ENCODE assay signal across 28 cellular contexts in the genomic region with DNA sequence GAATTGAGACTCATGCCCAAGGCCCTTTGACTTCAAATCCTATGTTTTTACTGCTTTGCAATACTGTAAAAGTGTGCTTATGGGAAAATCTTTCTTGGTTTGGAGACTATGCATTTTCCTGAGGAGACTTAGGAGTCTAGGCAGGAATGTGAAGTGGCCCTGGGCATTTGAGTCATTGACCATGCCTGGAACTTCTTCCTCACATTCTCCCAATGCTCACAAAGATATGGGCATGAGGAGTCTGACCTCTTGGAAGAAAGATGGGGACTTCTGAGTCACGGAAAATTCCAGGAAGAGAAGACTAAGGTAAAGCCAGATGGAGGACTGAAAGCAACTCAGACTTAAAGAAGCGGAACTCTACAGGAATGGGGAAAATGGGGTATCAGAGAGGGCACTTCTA. TPM values are rescaled to one million over a fixed set of nuclear protein-coding genes. Genes with fewer than 3 reads are reported as not detected.
DNase-seq lines count a peak whose midpoint lies in the region; ATAC-seq, FAIRE-seq and TF ChIP-seq lines count a peak whose summit lies in the region.
"Had no signal": no experiment of that assay in that cellular context is flagged by ENCODE, and none has a peak within 500 bp of the region (broad histone marks: within the 10 kb centered on the region; RNA-seq: fewer than 3 reads in every experiment).

No MANE protein-coding gene starts in this region.

- DNase-seq in AG10803 (ENCODE audit: low read depth) = peak; percentile 39
- no peak for DNase-seq in HCT116 (ENCODE audit: low read depth, low spot score)
- no peak for DNase-seq in K562 (ENCODE audit: extremely low read depth in 1 of 4, low spot score in 3 of 4)
- peak; percentile 38 for DNase-seq in kidney tubule cell (ENCODE audit: low spot score)
- no peak for DNase-seq in urothelium cell line (ENCODE audit: low spot score)
- no peak for DNase-seq in NCI-H2081 (lab: John Stamatoyannopoulos, UW)
- no peak for DNase-seq in endodermal cell
- no peak for DNase-seq in BE2C
- DNase-seq: activated gamma-delta T cell treated with Interleukin-2 at 50 U/mL for 16 hours; activated T-cell treated with anti-CD3 and anti-CD28 coated beads, Interleukin-2, amount 50 U/mL, for 1 hour; caudate nucleus; dermis blood vessel endothelial cell; DMS 273 treated with DMSO at 0.1 percent for 48 hours; GDM1; Karpas-422; naive thymus-derived CD8-positive, alpha-beta T cell; NCI-H1092; NCI-H2029; PC-9; right cardiac atrium; SHP77 treated with DMSO at 0.1 percent for 48 hours; stimulated activated CD4-positive, alpha-beta T cell treated with anti-CD3 and anti-CD28 coated beads, Interleukin-12 subunit alpha, Interleukin-12 subunit beta, amount 100 ng/mL, for 4 hours; stimulated activated CD4-positive, alpha-beta T cell treated with anti-CD3 and anti-CD28 coated beads, Interleukin-4, amount 100 ng/mL, for 4 hours; stimulated activated naive CD8-positive, alpha-beta T cell treated with anti-CD3 and anti-CD28 coated beads, Interleukin-15, amount 100 ng/mL, for 72 hours; SW 1271 had no signal

- RAD21 ChIA-PET in HCT116 (lab: Charles Lee; ENCODE audit: low non-redundant PET in 1 of 2, low total read pairs in 2 of 2, uncharacterized antibody in 2 of 2, unreplicated experiment in 2 of 2) = no interaction called here

- H3K27me3 ChIP-seq in HCT116 (ENCODE audit: insufficient read depth, low read length) (no peaks in the 10 kb centered on the region), K562 (ENCODE audit: control insufficient read depth in 2 of 2, insufficient read depth in 2 of 2, low read length in 2 of 2) (peaks cover 2 to 4% of the 10 kb centered on the region in 2 experiments; a peak in 2 of 5 replicates), endodermal cell (ENCODE audit: control insufficient read depth, insufficient read depth, low read length, poor library complexity, severe bottlenecking) (peaks cover 18% of the 10 kb centered on the region), BE2C (0 out of 2 replicates have a peak, but pooled peaks cover 2% of the 10 kb centered on the region)

- no peak for ATAC-seq in HCT116
- ATAC-seq in K562 = no peak
- ATAC-seq: naive thymus-derived CD8-positive, alpha-beta T cell; stimulated activated naive CD8-positive, alpha-beta T cell treated with anti-CD3 and anti-CD28 coated beads, Interleukin-15, amount 100 ng/mL, for 72 hours had no signal

- peak overlapping the region; percentile 19; the same call in 1 of the 2 replicates for H3K4me2 ChIP-seq in HCT116 (ENCODE audit: low read length)
- H3K4me2 ChIP-seq in K562 (ENCODE audit: insufficient read depth, low read length) = no peak overlapping the region
- H3K4me2 ChIP-seq: PC-9 had no signal

- no peaks in the 10 kb centered on the region for H3K36me3 ChIP-seq in HCT116 (ENCODE audit: control insufficient read depth in 1 of 2, insufficient read depth in 2 of 2, low read length in 2 of 2)
- no peaks in the 10 kb centered on the region for H3K36me3 ChIP-seq in K562 (ENCODE audit: control insufficient read depth, insufficient read depth, low read length)
- no peaks in the 10 kb centered on the region for H3K36me3 ChIP-seq in endodermal cell (ENCODE audit: control insufficient read depth, insufficient read depth, low read length)
- H3K36me3 ChIP-seq in BE2C = no peaks in the 10 kb centered on the region

- 18% methylated on average over 2 of the region's 2 CpGs for WGBS in K562 (ENCODE audit: insufficient coverage, low coverage, missing lambda C conversion rate)
- WGBS in endodermal cell (ENCODE audit: insufficient coverage in 1 of 2, insufficient read length in 1 of 2), 2 experiments = 89 to 100% methylated on average over 1 to 2 of the region's 2 CpGs

- H3K4me3 ChIP-seq in AG10803 (ENCODE audit: low read length) = no peak overlapping the region
- no peak overlapping the region for H3K4me3 ChIP-seq in HCT116 (replicated peaks in 1 of 2; ENCODE audit: low read depth in 1 of 2, low read length in 2 of 2)
- H3K4me3 ChIP-seq in K562 = no peak overlapping the region
- no peak overlapping the region for H3K4me3 ChIP-seq in endodermal cell (ENCODE audit: low read length)
- no peak overlapping the region for H3K4me3 ChIP-seq in BE2C (ENCODE audit: low read depth, low read length)
- H3K4me3 ChIP-seq: PC-9 had no signal

- H3K27ac ChIP-seq in HCT116 (ENCODE audit: low read depth, low read length) (no peak overlapping the region), K562 (ENCODE audit: extremely low read depth, low read depth, low read length) (no peak overlapping the region), endodermal cell (ENCODE audit: low read depth, low read length) (no peak overlapping the region)
- H3K27ac ChIP-seq: epithelial cell of prostate, PC-9 had no signal

- no peaks in the 10 kb centered on the region for H3K9me1 ChIP-seq in K562 (ENCODE audit: control insufficient read depth, insufficient read depth, low read length)

- no peak overlapping the region for H3K9ac ChIP-seq in HCT116 (ENCODE audit: low read length)
- H3K9ac ChIP-seq in K562 (ENCODE audit: insufficient read depth in 1 of 2, low read depth in 2 of 2, low read length in 2 of 2) = no peak overlapping the region
- no peak overlapping the region for H3K9ac ChIP-seq in endodermal cell (ENCODE audit: extremely low read depth, low read length, poor library complexity, severe bottlenecking)

- TF ChIP-seq RAD21 in HCT116 (IDR thresholded peaks at IDR 0.05; ENCODE audit: low read depth) = no peak
- no peak for TF ChIP-seq RAD21 in K562 (CRISPR knock-in tag; conservative IDR thresholded peaks at IDR 0.05 in 1 of 2, IDR thresholded peaks at IDR 0.05 in 1 of 2)

- H3K9me2 ChIP-seq in HCT116 (ENCODE audit: insufficient read depth) = no peaks in the 10 kb centered on the region

- H3K27me3 Mint-ChIP-seq in endodermal cell (ENCODE audit: insufficient read depth) = peaks cover 34% of the 10 kb centered on the region

- H3K9me3 ChIP-seq in HCT116 (ENCODE audit: control insufficient read depth in 1 of 2, insufficient read depth in 1 of 2, low read depth in 1 of 2, low read length in 2 of 2) (no peaks in the 10 kb centered on the region), K562 (replicated peaks; ENCODE audit: control insufficient read depth, insufficient read depth, low read depth, low read length) (no peaks in the 10 kb centered on the region), endodermal cell (ENCODE audit: control insufficient read depth, low read length) (no peaks in the 10 kb centered on the region), BE2C (no peaks in the 10 kb centered on the region)

- no peak overlapping the region for H3K4me3 Mint-ChIP-seq in endodermal cell
- H3K4me3 Mint-ChIP-seq: naive thymus-derived CD8-positive, alpha-beta T cell; stimulated activated naive CD8-positive, alpha-beta T cell treated with anti-CD3 and anti-CD28 coated beads, Interleukin-15, amount 100 ng/mL, for 72 hours; type B pancreatic cell had no signal

- intact Hi-C loops in HCT116 (cut with micrococcal nuclease) (no loop called here), K562 (cut with micrococcal nuclease) (no loop called here)

- H3K4me1 ChIP-seq in HCT116 (ENCODE audit: control insufficient read depth in 1 of 2, insufficient read depth in 2 of 2, low read length in 2 of 2) (peaks cover 0 to 12% of the 10 kb centered on the region in 2 experiments; a peak in 3 of 4 replicates), K562 (replicated peaks in 1 of 2; ENCODE audit: control insufficient read depth in 2 of 2, insufficient read depth in 2 of 2, low read length in 2 of 2) (no peaks in the 10 kb centered on the region), endodermal cell (ENCODE audit: control insufficient read depth, insufficient read depth, low read length) (no peaks in the 10 kb centered on the region), BE2C (no peaks in the 10 kb centered on the region)

- CTCF ChIA-PET in HCT116 (lab: Charles Lee) = no interaction called here
- CTCF ChIA-PET in K562 (lab: Yijun Ruan, JAX; ENCODE audit: low intra/inter-chr PET ratio) = interaction anchor here (0.9 kb wide), 1 partner anchor 138 kb away, joined by 3 read pairs; no protein-coding TSS in a partner anchor

- H2AFZ ChIP-seq in HCT116 (ENCODE audit: low read depth, low read length, poor library complexity, severe bottlenecking) (no peak overlapping the region), K562 (ENCODE audit: low read depth, low read length) (no peak overlapping the region)
- H2AFZ ChIP-seq: PC-9 had no signal

- POLR2A ChIA-PET in HCT116 (lab: Charles Lee) (no interaction called here), K562 (lab: Yijun Ruan, JAX) (no interaction called here)

- TF ChIP-seq POLR2A in HCT116 (IDR thresholded peaks at IDR 0.05; ENCODE audit: borderline replicate concordance, extremely low read depth, insufficient read depth, insufficient read length) (no peak), K562 (conservative IDR thresholded peaks at IDR 0.05) (no peak)

- H3K4me1 Mint-ChIP-seq in endodermal cell = no peaks in the 10 kb centered on the region
- H3K4me1 Mint-ChIP-seq: stimulated activated naive CD8-positive, alpha-beta T cell treated with anti-CD3 and anti-CD28 coated beads, Interleukin-15, amount 100 ng/mL, for 72 hours had no signal

- H4K20me1 ChIP-seq in HCT116 (ENCODE audit: insufficient read depth) (no peaks in the 10 kb centered on the region), K562 (replicated peaks; ENCODE audit: control insufficient read depth, insufficient read depth, low read length) (no peaks in the 10 kb centered on the region)

- TF ChIP-seq CTCF in AG10803 (conservative IDR thresholded peaks at IDR 0.05; ENCODE audit: low read length) = no peak
- no peak for TF ChIP-seq CTCF in HCT116 (IDR thresholded peaks at IDR 0.05 in 2 of 3, conservative IDR thresholded peaks at IDR 0.05 in 1 of 3; ENCODE audit: borderline replicate concordance in 1 of 3, insufficient read depth in 1 of 3, low read depth in 2 of 3, low read length in 2 of 3)
- no peak for TF ChIP-seq CTCF in K562 (IDR thresholded peaks at IDR 0.05 in 2 of 3, conservative IDR thresholded peaks at IDR 0.05 in 1 of 3; ENCODE audit: insufficient read depth in 2 of 3, low read depth in 1 of 3, low read length in 3 of 3)
- no peak for TF ChIP-seq CTCF in endodermal cell (conservative IDR thresholded peaks at IDR 0.05)
- TF ChIP-seq CTCF in BE2C (IDR thresholded peaks at IDR 0.05; ENCODE audit: low read depth, low read length) = no peak

- TF ChIP-seq EP300 in K562 (IDR thresholded peaks at IDR 0.05; ENCODE audit: low read length) = no peak

- H3K79me2 ChIP-seq in HCT116 (ENCODE audit: insufficient read depth, low read length) (no peaks in the 10 kb centered on the region), K562 (ENCODE audit: control insufficient read depth, insufficient read depth, low read length) (no peaks in the 10 kb centered on the region)

- no peaks in the 10 kb centered on the region for H3K9me3 Mint-ChIP-seq in endodermal cell
- H3K9me3 Mint-ChIP-seq: type B pancreatic cell had no signal

- H3K36me3 Mint-ChIP-seq in endodermal cell (ENCODE audit: low read depth) = no peaks in the 10 kb centered on the region
- H3K36me3 Mint-ChIP-seq: type B pancreatic cell had no signal

- H3K27ac Mint-ChIP-seq in endodermal cell = no peak overlapping the region
- H3K27ac Mint-ChIP-seq: naive thymus-derived CD8-positive, alpha-beta T cell; stimulated activated naive CD8-positive, alpha-beta T cell treated with anti-CD3 and anti-CD28 coated beads, Interleukin-15, amount 100 ng/mL, for 72 hours; type B pancreatic cell had no signal

- in situ Hi-C loops in K562 (cut with MboI) = no loop called here

- FAIRE-seq in K562 (lab: Jason Lieb, UNC) (no peak), urothelium cell line (lab: Jason Lieb, UNC) (no peak)
- FAIRE-seq: HTR-8/SVneo had no signal

- BruUV-seq in HCT116 (replicated peaks; lab: Mats Ljungman, UMichigan) = no TSS peak
- BruUV-seq in K562 (replicated peaks; lab: Mats Ljungman, UMichigan) = no TSS peak

RNA-seq across cellular contexts. Expression of gene ZNF641, which starts 38.2 kb away (rescaled TPM):
- total RNA-seq in HCT116 (2021; ENCODE audit: unreplicated experiment) (12.1 TPM), K562 (2014; rRNA removed) (11.3 and 12.2 TPM in 2 replicates), K562 (2014; rRNA removed; fragmentation: Illumina TruSeq; extraction: Trizol) (10.5 and 12.3 TPM in 2 replicates), K562 (2015; rRNA removed; fragmentation: Illumina TruSeq; extraction: Trizol) (13.6 and 15.6 TPM in 2 replicates), K562 (2021) (10.3 and 13.2 TPM in 2 replicates), endodermal cell (10 to 100 TPM in 1 of 2 donors, 1 to 10 TPM in 1; 9.4 to 12.5 TPM)
- 5.4 and 5.9 TPM in 2 replicates for polyA plus RNA-seq in HCT116 (2012)
- total RNA-seq in K562 (2011; cell fraction: chromatin; rRNA removed; ENCODE audit: low replicate concordance) = 13.0 and 13.7 TPM in 2 replicates
- total RNA-seq in K562 (2011; cell fraction: nucleolus; rRNA removed) = 12.0 and 12.5 TPM in 2 replicates
- 12.7 and 17.8 TPM in 2 replicates for total RNA-seq in K562 (2011; cell fraction: nucleoplasm; rRNA removed)
- polyA plus RNA-seq in K562 (2011; rRNA removed) (3.4 and 9.2 TPM in 2 replicates), K562 (2014; fragmentation: Illumina TruSeq; extraction: Trizol) (8.8 and 10.8 TPM in 2 replicates), K562 (2014; fragmentation: Nextera tagmentation; extraction: Ambion mirVana) (1 to 10 TPM; 2.5 to 3.0 TPM), K562 (2014; rRNA removed) (6.9 and 7.4 TPM in 2 replicates)
- 2.5 and 5.0 TPM in 2 replicates for polyA plus RNA-seq in K562 (2011; cell fraction: cytosol; rRNA removed)
- polyA plus RNA-seq in K562 (2011; cell fraction: nucleus; rRNA removed) = 7.7 and 17.1 TPM in 2 replicates
- polyA plus RNA-seq in K562 (2012) = 9.2 and 14.9 TPM in 2 replicates
- 12.0 and 12.8 TPM in 2 replicates for polyA minus RNA-seq in K562 (2011; rRNA and poly(A)+ RNA removed)
- 5.4 and 6.0 TPM in 2 replicates for polyA minus RNA-seq in K562 (2011; cell fraction: cytosol; rRNA and poly(A)+ RNA removed)
- polyA minus RNA-seq in K562 (2011; cell fraction: nucleus; rRNA and poly(A)+ RNA removed) = 13.3 and 16.8 TPM in 2 replicates
- polyA plus RNA-seq in endodermal cell (2013, experiment 1 of 2) = 12.5 TPM
- 11.2 TPM for polyA plus RNA-seq in endodermal cell (2013, experiment 2 of 2)
- polyA plus RNA-seq in BE2C (2012; ENCODE audit: insufficient read depth, insufficient read length, low read depth) = 5.9 TPM

Comparison
In these comparisons a context has a peak if more than half of its experiments do, and no peak if none do; other contexts are left out.
1. DNase-seq: peak in AG10803 (single experiment) and kidney tubule cell (single experiment); none in HCT116 (single experiment), K562 (0 of 4), urothelium cell line (single experiment), NCI-H2081 (0 of 2), endodermal cell (single experiment) and BE2C (single experiment).